In genomic region chr6:18147160-18147559, GRCh38 we compare ENCODE assay signal across 13 cellular contexts. TPM values are rescaled to one million over a fixed set of nuclear protein-coding genes. Genes with fewer than 3 reads are reported as not detected.
DNase-seq lines count a peak whose midpoint lies in the region; ATAC-seq, FAIRE-seq and TF ChIP-seq lines count a peak whose summit lies in the region.
"Had no signal": no experiment of that assay in that cellular context is flagged by ENCODE, and none has a peak within 500 bp of the region (broad histone marks: within the 10 kb centered on the region; RNA-seq: fewer than 3 reads in every experiment).

No MANE protein-coding gene starts in this region.

- peak overlapping the region; percentile 75 for H3K4me2 ChIP-seq in PC-3 (ENCODE audit: low read length)

- H3K4me3 ChIP-seq in PC-3 (ENCODE audit: low read length) (0 out of 2 replicates have a peak overlapping the region, but pooled peaks have one; percentile 25), fibroblast of pulmonary artery (replicated peaks; ENCODE audit: low read depth, low read length) (no peak overlapping the region), small intestine (ENCODE audit: low read depth in 1 of 2, low read length in 2 of 2) (no peak overlapping the region), dorsolateral prefrontal cortex (no peak overlapping the region)

- peak; percentile 71 for FAIRE-seq in small intestine (lab: Jason Lieb, UNC)
- FAIRE-seq: A204.1 had no signal

- CTCF ChIA-PET in PC-3 (lab: Charles Lee), result no interaction called here

- peak; percentile 25 for DNase-seq in activated CD4-positive, alpha-beta T cell treated with anti-CD3 and anti-CD28 coated beads for 48 hours
- no peak for DNase-seq in activated CD4-positive, alpha-beta T cell treated with anti-CD3 and anti-CD28 coated beads for 1 hour
- peak; percentile 94 for DNase-seq in PC-3
- peak; percentile 48 for DNase-seq in fibroblast of pulmonary artery (ENCODE audit: low read depth)
- DNase-seq in small intestine, result peak; percentile 80
- DNase-seq in H4 (ENCODE audit: low spot score), result no peak
- DNase-seq in dorsolateral prefrontal cortex, result no peak
- no peak for DNase-seq in NCI-H1092 (lab: John Stamatoyannopoulos, UW)
- DNase-seq: activated CD8-positive, alpha-beta memory T cell treated with anti-CD3 and anti-CD28 coated beads, Interleukin-2, amount 10 ng/mL, durations not matched to agents 7 days and 5 days; OCI-M1; posterior cingulate gyrus; T-helper 9 cell had no signal

- POLR2A ChIA-PET in PC-3 (lab: Charles Lee; ENCODE audit: unreplicated experiment), result no interaction called here

- no TSS peak for BruUV-seq in PC-3 (replicated peaks; lab: Mats Ljungman, UMichigan)

- WGBS in small intestine, 3 donors, result 5 to 55% (median 19%) methylated on average over 2 of the region's 2 CpGs

- peak overlapping the region; percentile 97 for H3K27ac ChIP-seq in PC-3 (ENCODE audit: low read length)
- H3K27ac ChIP-seq in small intestine (ENCODE audit: low read depth in 1 of 2, low read length in 1 of 2), result no peak overlapping the region
- H3K27ac ChIP-seq in dorsolateral prefrontal cortex, result no peak overlapping the region

- H3K36me3 ChIP-seq in PC-3 (ENCODE audit: low read depth, low read length) (peaks cover 4% of the 10 kb centered on the region), small intestine (ENCODE audit: control insufficient read depth in 2 of 2, insufficient read depth in 2 of 2, low read length in 2 of 2) (peaks cover 5 to 9% of the 10 kb centered on the region in 2 donors)

- TF ChIP-seq CTCF in PC-3 (conservative IDR thresholded peaks at IDR 0.05; ENCODE audit: low read depth, low read length), result no peak
- no peak for TF ChIP-seq CTCF in fibroblast of pulmonary artery (IDR thresholded peaks at IDR 0.05; ENCODE audit: low read length, missing control alignments)
- no peak for TF ChIP-seq CTCF in dorsolateral prefrontal cortex (IDR thresholded peaks at IDR 0.05 in 54 of 56, conservative IDR thresholded peaks at IDR 0.05 in 2 of 56; ENCODE audit: low read depth in 1 of 56, partially characterized antibody in 56 of 56)

- peak overlapping the region; percentile 80 for H3K9ac ChIP-seq in PC-3 (ENCODE audit: low read length)

- H3K79me2 ChIP-seq in PC-3 (ENCODE audit: low read length), result no peaks in the 10 kb centered on the region

- intact Hi-C loops in PC-3 (cut with micrococcal nuclease) (loop anchor here (5.0 to 10.0 kb wide), 2 partner anchors 165 to 238 kb away; partner anchors contain the start of gene RNF144B), dorsolateral prefrontal cortex (cut with DNase I) (no loop called here)

- H3K27me3 ChIP-seq in PC-3 (ENCODE audit: low read length), result no peaks in the 10 kb centered on the region
- H3K27me3 ChIP-seq in small intestine (ENCODE audit: control insufficient read depth in 2 of 2, insufficient read depth in 2 of 2, low read length in 2 of 2), result no peaks in the 10 kb centered on the region
- no peaks in the 10 kb centered on the region for H3K27me3 ChIP-seq in dorsolateral prefrontal cortex

- peak; percentile 94 for ATAC-seq in PC-3
- ATAC-seq: activated CD8-positive, alpha-beta memory T cell treated with anti-CD3 and anti-CD28 coated beads, Interleukin-2, amount 10 ng/mL, durations not matched to agents 7 days and 5 days had no signal

- H2AFZ ChIP-seq in PC-3 (ENCODE audit: low read length), result no peak overlapping the region

- H3K9me2 ChIP-seq in PC-3 (replicated peaks; ENCODE audit: low read length), result no peaks in the 10 kb centered on the region

- peaks cover 28% of the 10 kb centered on the region for H3K4me1 ChIP-seq in PC-3 (ENCODE audit: insufficient read depth, low read length)
- H3K4me1 ChIP-seq in small intestine (ENCODE audit: control insufficient read depth in 2 of 2, insufficient read depth in 1 of 2, low read depth in 1 of 2, low read length in 1 of 2), result no peaks in the 10 kb centered on the region

- H3F3A ChIP-seq in PC-3 (ENCODE audit: low read length, unreplicated experiment), result no peaks in the 10 kb centered on the region

- no peaks in the 10 kb centered on the region for H3K9me3 ChIP-seq in PC-3 (ENCODE audit: low read length)
- no peaks in the 10 kb centered on the region for H3K9me3 ChIP-seq in small intestine (ENCODE audit: control insufficient read depth, low read depth)

- no peaks in the 10 kb centered on the region for H4K20me1 ChIP-seq in PC-3 (ENCODE audit: low read length)

RNA-seq across cellular contexts. Expression of gene TPMT, which starts 7.7 kb away (rescaled TPM):
- total RNA-seq in PC-3 (2014; rRNA removed) (17.5 and 19.8 TPM in 2 replicates), dorsolateral prefrontal cortex (10 to 100 TPM in 118 of 120 experiments, 1 to 10 TPM in 2; 8.8 to 28.6 (median 17.3) TPM)
- polyA plus RNA-seq in small intestine, result 10 to 100 TPM; 27.8 to 74.8 (median 72.5) TPM
- total RNA-seq in H4 (2014; rRNA removed; shearing (Covaris generic)), result 16.6 and 17.1 TPM in 2 replicates

RNA-seq across cellular contexts. Expression of gene KDM1B, which starts 8.1 kb away (rescaled TPM):
- 25.0 and 31.1 TPM in 2 replicates for total RNA-seq in PC-3 (2014; rRNA removed)
- polyA plus RNA-seq in small intestine, result 10 to 100 TPM in 1 of 3 donors, 1 to 10 TPM in 2; 7.0 to 10.1 (median 9.2) TPM
- 6.0 and 6.6 TPM in 2 replicates for total RNA-seq in H4 (2014; rRNA removed; shearing (Covaris generic))
- total RNA-seq in dorsolateral prefrontal cortex, result 10 to 100 TPM; 13.3 to 38.5 (median 24.4) TPM

RNA-seq across cellular contexts. Expression of gene NHLRC1, which starts 24.7 kb away (rescaled TPM):
- total RNA-seq in PC-3 (2014; rRNA removed), result 0.81 and 1.3 TPM in 2 replicates
- polyA plus RNA-seq in small intestine, result 1 to 10 TPM; 1.1 to 5.2 (median 1.9) TPM
- 0.04 and 0.29 TPM in 2 replicates for total RNA-seq in H4 (2014; rRNA removed; shearing (Covaris generic))
- 1 to 10 TPM; 2.5 to 7.7 (median 4.4) TPM for total RNA-seq in dorsolateral prefrontal cortex

Comparison
In these comparisons a context has a peak if more than half of its experiments do, and no peak if none do; other contexts are left out.
1. DNase-seq: peak in activated CD4-positive, alpha-beta T cell treated with anti-CD3 and anti-CD28 coated beads for 48 hours (single experiment), PC-3 (single experiment), fibroblast of pulmonary artery (single experiment) and small intestine (single experiment); none in activated CD4-positive, alpha-beta T cell treated with anti-CD3 and anti-CD28 coated beads for 1 hour (single experiment), H4 (single experiment), dorsolateral prefrontal cortex (0 of 10) and NCI-H1092 (single experiment).